ENCODE assay signal across 22 cellular contexts in genomic region chr7:76325811-76326210, GRCh38. TPM values are rescaled to one million over a fixed set of nuclear protein-coding genes. Genes with fewer than 3 reads are reported as not detected.
DNase-seq lines count a peak whose midpoint lies in the region; ATAC-seq, FAIRE-seq and TF ChIP-seq lines count a peak whose summit lies in the region.
"Had no signal": no experiment of that assay in that cellular context is flagged by ENCODE, and none has a peak within 500 bp of the region (broad histone marks: within the 10 kb centered on the region; RNA-seq: fewer than 3 reads in every experiment).

No MANE protein-coding gene starts in this region.

- peaks cover 10% of the 10 kb centered on the region for H3K27me3 Mint-ChIP-seq in GM23338 (ENCODE audit: insufficient read depth, low read depth, poor library complexity)
- no peaks in the 10 kb centered on the region for H3K27me3 Mint-ChIP-seq in effector memory CD8-positive, alpha-beta T cell

- no peaks in the 10 kb centered on the region for H3K9me2 ChIP-seq in GM23338 (ENCODE audit: insufficient read depth)

- H3K27me3 ChIP-seq in GM23338 (ENCODE audit: insufficient read depth) (no peaks in the 10 kb centered on the region), body of pancreas (no peaks in the 10 kb centered on the region), psoas muscle (ENCODE audit: insufficient read depth in 3 of 3, low read length in 2 of 3) (no peaks in the 10 kb centered on the region)
- H3K27me3 ChIP-seq: Peyer's patch had no signal

- peak overlapping the region; percentile 41 to 65; a peak in 5 of 6 replicates for H3K27ac ChIP-seq in A549
- peak overlapping the region; percentile 42; the same call in 1 of the 2 replicates for H3K27ac ChIP-seq in GM23338 (ENCODE audit: low read depth)
- peak overlapping the region in 3 of 4 donors; percentile 32 to 59 (median 58) for H3K27ac ChIP-seq in body of pancreas
- peak overlapping the region; percentile 92 for H3K27ac ChIP-seq in psoas muscle
- H3K27ac ChIP-seq in caudate nucleus (ENCODE audit: low read depth, low read length) = no peak overlapping the region
- H3K27ac ChIP-seq: KMS-11, Peyer's patch, SK-N-MC had no signal

- no peak for TF ChIP-seq CTCF in A549 (IDR thresholded peaks at IDR 0.05)
- no peak for TF ChIP-seq CTCF in GM23338 (conservative IDR thresholded peaks at IDR 0.05; ENCODE audit: low read depth in 2 of 2)
- no peak for TF ChIP-seq CTCF in body of pancreas (IDR thresholded peaks at IDR 0.05)
- TF ChIP-seq CTCF in psoas muscle (IDR thresholded peaks at IDR 0.05) = no peak

- 80% methylated on average over 5 of the region's 5 CpGs for WGBS in A549 (ENCODE audit: missing lambda C conversion rate)
- WGBS in body of pancreas, 2 donors = 88 to 95% methylated on average over 5 of the region's 5 CpGs
- WGBS in psoas muscle, 3 donors = 82 to 91% (median 86%) methylated on average over 5 of the region's 5 CpGs

- H3K4me1 ChIP-seq in A549 (peaks cover 42% of the 10 kb centered on the region), GM23338 (ENCODE audit: insufficient read depth) (no peaks in the 10 kb centered on the region), body of pancreas (peaks cover 20% of the 10 kb centered on the region), psoas muscle (peaks cover 77% of the 10 kb centered on the region)
- H3K4me1 ChIP-seq: Caco-2, Peyer's patch had no signal

- H2AFZ ChIP-seq in GM23338 = no peak overlapping the region

- peaks cover 68% of the 10 kb centered on the region for H4K20me1 ChIP-seq in GM23338 (replicated peaks; ENCODE audit: insufficient read depth)

- TF ChIP-seq POLR2A in A549 (IDR thresholded peaks at IDR 0.05; ENCODE audit: low read length) = no peak
- TF ChIP-seq POLR2A in body of pancreas (IDR thresholded peaks at IDR 0.05) = no peak

- H3K4me1 Mint-ChIP-seq in GM23338 = peaks cover 14% of the 10 kb centered on the region
- H3K4me1 Mint-ChIP-seq in effector memory CD8-positive, alpha-beta T cell (ENCODE audit: low read depth in 2 of 2) = peaks cover 11 to 30% of the 10 kb centered on the region in 2 donors

- H3K4me3 Mint-ChIP-seq in GM23338 = no peak overlapping the region
- H3K4me3 Mint-ChIP-seq in effector memory CD8-positive, alpha-beta T cell = no peak overlapping the region
- H3K4me3 Mint-ChIP-seq: CD8-positive, alpha-beta T cell had no signal

- no peak for TF ChIP-seq RAD21 in A549 (conservative IDR thresholded peaks at IDR 0.05 in 1 of 2, IDR thresholded peaks at IDR 0.05 in 1 of 2)

- H3K9me3 ChIP-seq in A549 (no peaks in the 10 kb centered on the region), body of pancreas (no peaks in the 10 kb centered on the region), psoas muscle (no peaks in the 10 kb centered on the region)
- H3K9me3 ChIP-seq: Caco-2, Peyer's patch had no signal

- POLR2A ChIA-PET in A549 (lab: Yijun Ruan, JAX) = interaction anchor here (1.4 kb wide), 1 partner anchor 33 kb away, joined by 12 read pairs; the partner anchor contains the start of gene YWHAG

- ATAC-seq in A549 (no peak), GM23338 (no peak), body of pancreas (no peak), psoas muscle (no peak), GM18873 (IDR thresholded peaks at IDR 0.05; ENCODE audit: low FRiP score, unreplicated experiment) (no peak)
- ATAC-seq in effector memory CD8-positive, alpha-beta T cell (replicated peaks) = no peak
- ATAC-seq: CD8-positive, alpha-beta T cell had no signal

- CTCF ChIA-PET in A549 (lab: Yijun Ruan, JAX) = interaction anchor here (0.7 to 27.1 kb wide), 5 partner anchors 11 to 148 kb away, joined by 3 to 764 read pairs (median 8); partner anchors contain the start of gene HSPB1

- H3K36me3 Mint-ChIP-seq in GM23338 (ENCODE audit: low read depth) = peaks cover 82% of the 10 kb centered on the region
- H3K36me3 Mint-ChIP-seq in effector memory CD8-positive, alpha-beta T cell (ENCODE audit: insufficient read depth) = peaks cover 67% of the 10 kb centered on the region

- H3K27ac Mint-ChIP-seq in GM23338 = no peak overlapping the region
- no peak overlapping the region for H3K27ac Mint-ChIP-seq in effector memory CD8-positive, alpha-beta T cell
- H3K27ac Mint-ChIP-seq: CD8-positive, alpha-beta T cell had no signal

- no peak for FAIRE-seq in A549 (lab: Jason Lieb, UNC)
- FAIRE-seq: G401.6, GM12891, H54 had no signal

- TF ChIP-seq EP300 in A549 (IDR thresholded peaks at IDR 0.05) = no peak

- no peaks in the 10 kb centered on the region; the same call in 2 of the 3 replicates for H3K9me3 Mint-ChIP-seq in GM23338
- H3K9me3 Mint-ChIP-seq in effector memory CD8-positive, alpha-beta T cell = no peaks in the 10 kb centered on the region
- H3K9me3 Mint-ChIP-seq: CD8-positive, alpha-beta T cell had no signal

- H3K36me3 ChIP-seq in GM23338 (ENCODE audit: insufficient read depth) (peaks cover 40% of the 10 kb centered on the region), body of pancreas (replicated peaks in 1 of 2; ENCODE audit: insufficient read depth in 1 of 2, low read depth in 2 of 2) (peaks cover 0 to 12% of the 10 kb centered on the region in 2 donors), psoas muscle (ENCODE audit: insufficient read depth in 1 of 2, low read depth in 1 of 2) (peaks cover 0 to 44% of the 10 kb centered on the region in 2 donors)

- H3K79me2 ChIP-seq in GM23338 (replicated peaks; ENCODE audit: insufficient read depth) = peaks cover 66% of the 10 kb centered on the region

- peak overlapping the region; percentile 57; the same call in 2 of the 3 replicates for H3K4me2 ChIP-seq in A549
- no peak overlapping the region for H3K4me2 ChIP-seq in GM23338
- H3K4me2 ChIP-seq: KMS-11 had no signal

- peaks cover 59% of the 10 kb centered on the region; the same call in 1 of the 2 replicates for H3F3A ChIP-seq in GM23338 (replicated peaks; ENCODE audit: low read depth)

- intact Hi-C loops in body of pancreas (cut with DNase I) = loop anchor here (5.0 kb wide), 1 partner anchor 39 kb away; no protein-coding TSS in a partner anchor
- intact Hi-C loops in psoas muscle (cut with DNase I) = no loop called here

- DNase-seq in A549 (ENCODE audit: low read depth in 1 of 2, low spot score in 1 of 2) (no peak), GM23338 (ENCODE audit: low spot score) (no peak), body of pancreas (no peak), psoas muscle (no peak), caudate nucleus (lab: John Stamatoyannopoulos, UW) (no peak), GDM1 (lab: John Stamatoyannopoulos, UW) (no peak)
- DNase-seq in effector memory CD8-positive, alpha-beta T cell = no peak
- DNase-seq: C1 segment of cervical spinal cord; Caco-2; CD8-positive, alpha-beta T cell; MM.1S; NCI-H2029; NCI-H526 treated with DMSO at 0.1 percent for 48 hours; Peyer's patch; SIG-M5; SW 1271 had no signal

- no peak overlapping the region for H3K4me3 ChIP-seq in A549
- H3K4me3 ChIP-seq in GM23338 = no peak overlapping the region
- no peak overlapping the region for H3K4me3 ChIP-seq in body of pancreas
- H3K4me3 ChIP-seq in psoas muscle = no peak overlapping the region
- H3K4me3 ChIP-seq: Peyer's patch, SK-N-MC had no signal

TF ChIP-seq in A549, 52 proteins besides CTCF, POLR2A, EP300 and RAD21:
- TF ChIP-seq, protein P1, sequence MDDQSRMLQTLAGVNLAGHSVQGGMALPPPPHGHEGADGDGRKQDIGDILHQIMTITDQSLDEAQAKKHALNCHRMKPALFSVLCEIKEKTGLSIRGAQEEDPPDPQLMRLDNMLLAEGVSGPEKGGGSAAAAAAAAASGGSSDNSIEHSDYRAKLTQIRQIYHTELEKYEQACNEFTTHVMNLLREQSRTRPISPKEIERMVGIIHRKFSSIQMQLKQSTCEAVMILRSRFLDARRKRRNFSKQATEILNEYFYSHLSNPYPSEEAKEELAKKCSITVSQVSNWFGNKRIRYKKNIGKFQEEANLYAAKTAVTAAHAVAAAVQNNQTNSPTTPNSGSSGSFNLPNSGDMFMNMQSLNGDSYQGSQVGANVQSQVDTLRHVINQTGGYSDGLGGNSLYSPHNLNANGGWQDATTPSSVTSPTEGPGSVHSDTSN (IDR thresholded peaks at IDR 0.05) = no peak

TF ChIP-seq in GM23338, 12 proteins besides CTCF, POLR2A, EP300 and RAD21 (continues in another document):
- TF ChIP-seq ZNF114 (CRISPR knock-in tag; IDR thresholded peaks at IDR 0.05) = no peak
- TF ChIP-seq CREB1 (CRISPR knock-in tag; IDR thresholded peaks at IDR 0.05; ENCODE audit: low read depth) = no peak
- TF ChIP-seq ZNF331 (CRISPR knock-in tag; IDR thresholded peaks at IDR 0.05; ENCODE audit: low read depth) = no peak

RNA-seq across cellular contexts. Expression of gene HSPB1, which starts 23.3 kb away (rescaled TPM):
- polyA plus RNA-seq in A549 (2011; rRNA removed) (185 and 209 TPM in 2 replicates), A549 (2017; fragmentation: RNase III; extraction: RNeasy Plus Mini Kit Qiagen cat#74134 plus additional on column Dnase treatment) (547 to 666 TPM (median 620 TPM) in 3 replicates), GM23338 (2016; fragmentation: Nextera tagmentation; extraction: Ambion mirVana) (437 and 458 TPM in 2 replicates), psoas muscle (1,000 to 10,000 TPM; 1,312 to 4,364 (median 1,775) TPM)
- 1,409 and 1,648 TPM in 2 replicates for polyA plus RNA-seq in A549 (2012; cell fraction: cytosol; rRNA removed)
- 1,259 and 1,748 TPM in 2 replicates for polyA plus RNA-seq in A549 (2012; cell fraction: nucleus; rRNA removed)
- 41.9 and 74.6 TPM in 2 replicates for polyA minus RNA-seq in A549 (2011; rRNA and poly(A)+ RNA removed)
- total RNA-seq in GM23338 (2014; rRNA removed; shearing (Covaris generic)) = 47.5 and 48.1 TPM in 2 replicates
- total RNA-seq in body of pancreas (100 to 1,000 TPM; 367 to 445 TPM), psoas muscle (1,000 to 10,000 TPM; 2,972 to 5,803 (median 5,243) TPM)

RNA-seq across cellular contexts. Expression of gene YWHAG, which starts 33.0 kb away (rescaled TPM):
- polyA plus RNA-seq in A549 (2011; rRNA removed) (140 and 141 TPM in 2 replicates), A549 (2017; fragmentation: RNase III; extraction: RNeasy Plus Mini Kit Qiagen cat#74134 plus additional on column Dnase treatment) (295 to 306 TPM (median 302 TPM) in 3 replicates), GM23338 (2016; fragmentation: Nextera tagmentation; extraction: Ambion mirVana) (82.2 and 97.0 TPM in 2 replicates), psoas muscle (100 to 1,000 TPM; 204 to 523 (median 213) TPM)
- polyA plus RNA-seq in A549 (2012; cell fraction: cytosol; rRNA removed) = 45.1 and 50.9 TPM in 2 replicates
- 40.3 and 49.7 TPM in 2 replicates for polyA plus RNA-seq in A549 (2012; cell fraction: nucleus; rRNA removed)
- 131 and 145 TPM in 2 replicates for polyA minus RNA-seq in A549 (2011; rRNA and poly(A)+ RNA removed)
- 179 and 180 TPM in 2 replicates for total RNA-seq in GM23338 (2014; rRNA removed; shearing (Covaris generic))
- total RNA-seq in body of pancreas (10 to 100 TPM; 24.1 to 60.0 TPM), psoas muscle (100 to 1,000 TPM; 342 to 421 (median 401) TPM)

Comparison
In these comparisons a context has a peak if more than half of its experiments do, and no peak if none do; other contexts are left out.
1. RNA of gene HSPB1, which starts 23.3 kb away (total RNA-seq): 2,972 to 5,803 TPM in psoas muscle; 367 to 445 TPM in body of pancreas and 47.5 to 48.1 TPM in GM23338; every median in the first group is over 4 times any median in the second.